8 cellular contexts compared by ENCODE assay signal in genomic region chr12:115451151-115451784, GRCh38.
DNase-seq lines count a peak whose midpoint lies in the region; ATAC-seq and TF ChIP-seq lines count a peak whose summit lies in the region.

No MANE protein-coding gene starts in this region.

- in situ Hi-C loops in IMR-90 (cut with MboI; ENCODE audit: low sequenced_read_pairs), result no loop called here

- no peaks in the 10 kb centered on the region for H4K20me1 ChIP-seq in IMR-90 (ENCODE audit: insufficient read depth, low read length)

- TF ChIP-seq CTCF in AG09309 (IDR thresholded peaks at IDR 0.05; ENCODE audit: control insufficient read depth, insufficient read depth, low read depth, low read length, missing control alignments), result no peak
- no peak for TF ChIP-seq CTCF in IMR-90 (conservative IDR thresholded peaks at IDR 0.05; ENCODE audit: low read depth, low read length)
- TF ChIP-seq CTCF in endothelial cell (IDR thresholded peaks at IDR 0.05; ENCODE audit: unreplicated experiment), result no peak
- TF ChIP-seq CTCF in nephron progenitor cell (IDR thresholded peaks at IDR 0.05), result no peak
- no peak for TF ChIP-seq CTCF in GM10248 (IDR thresholded peaks at IDR 0.05; ENCODE audit: control extremely low read depth, extremely low read depth, low read depth, missing control alignments)

- no peak overlapping the region for H4K5ac ChIP-seq in IMR-90 (ENCODE audit: low read depth, low read length)

- H3K4me3 ChIP-seq in AG09309 (ENCODE audit: control insufficient read depth, low read depth, low read length) (peak overlapping the region; percentile 14), IMR-90 (ENCODE audit: insufficient read depth, low read depth, low read length) (peak overlapping the region; percentile 30)

- H3K4me2 ChIP-seq in IMR-90 (ENCODE audit: low read depth, low read length), result peak overlapping the region; percentile 71

- no peak overlapping the region for H3K56ac ChIP-seq in IMR-90 (ENCODE audit: extremely low read depth, insufficient read depth, low read length)

- H3K9me3 Mint-ChIP-seq in endothelial cell (ENCODE audit: unreplicated experiment) (no peaks in the 10 kb centered on the region), nephron progenitor cell (no peaks in the 10 kb centered on the region)

- H3K4me1 Mint-ChIP-seq in endothelial cell (ENCODE audit: unreplicated experiment), result peaks cover 21% of the 10 kb centered on the region
- peaks cover 42% of the 10 kb centered on the region for H3K4me1 Mint-ChIP-seq in nephron progenitor cell

- 6% methylated on average over 2 of the region's 12 CpGs; no CpG with 5 or more reads in 1 of the 2 experiments for WGBS in IMR-90 (ENCODE audit: extremely low coverage in 2 of 2, insufficient read length in 1 of 2), 2 experiments

- BruUV-seq in IMR-90 (replicated peaks; lab: Mats Ljungman, UMichigan), result no TSS peak

- no peak overlapping the region for H3K27ac Mint-ChIP-seq in endothelial cell (ENCODE audit: unreplicated experiment)
- no peak overlapping the region for H3K27ac Mint-ChIP-seq in nephron progenitor cell

- TF ChIP-seq POLR2A in IMR-90 (IDR thresholded peaks at IDR 0.05; ENCODE audit: low read depth, low read length), result no peak

- H3K23ac ChIP-seq in IMR-90 (ENCODE audit: low read depth, low read length), result peak overlapping the region; percentile 52; the same call in 1 of the 2 replicates

- no peak overlapping the region; the same call in 1 of the 2 replicates for H3K4ac ChIP-seq in IMR-90 (ENCODE audit: low read depth, low read length)

- no peak for TF ChIP-seq RAD21 in IMR-90 (IDR thresholded peaks at IDR 0.05; ENCODE audit: low read length)

- H3K27me3 Mint-ChIP-seq in endothelial cell (ENCODE audit: unreplicated experiment) (peaks cover 8% of the 10 kb centered on the region), nephron progenitor cell (ENCODE audit: low read depth, poor library complexity) (peaks cover 39% of the 10 kb centered on the region)

- H3K18ac ChIP-seq in IMR-90 (ENCODE audit: low read depth, low read length), result no peak overlapping the region

- H3K36me3 Mint-ChIP-seq in endothelial cell (ENCODE audit: low read depth, unreplicated experiment) (no peaks in the 10 kb centered on the region), nephron progenitor cell (ENCODE audit: low read depth) (no peaks in the 10 kb centered on the region)

- no peak overlapping the region; the same call in 2 of the 3 replicates for H2BK15ac ChIP-seq in IMR-90 (ENCODE audit: low read depth, low read length)

- no peak overlapping the region for H3K27ac ChIP-seq in IMR-90 (ENCODE audit: insufficient read depth, low read length)

- POLR2A ChIA-PET in IMR-90 (lab: Charles Lee; ENCODE audit: unreplicated experiment) (no interaction called here), GM10248 (lab: Yijun Ruan, JAX) (no interaction called here)

- H2AK5ac ChIP-seq in IMR-90 (ENCODE audit: low read depth, low read length), result 0 out of 2 replicates have a peak overlapping the region, but pooled peaks have one; percentile 4

- peak overlapping the region; percentile 40 for H2BK120ac ChIP-seq in IMR-90 (ENCODE audit: low read depth, low read length)

- intact Hi-C loops in IMR-90 (cut with micrococcal nuclease), result no loop called here

- peak overlapping the region; percentile 86 for H2AFZ ChIP-seq in IMR-90 (replicated peaks; ENCODE audit: low read length, poor library complexity)

- no peak overlapping the region for H3K14ac ChIP-seq in IMR-90 (replicated peaks; ENCODE audit: low read depth, low read length)

- H3K9ac ChIP-seq in IMR-90 (ENCODE audit: low read depth, low read length), result no peak overlapping the region

- H2BK20ac ChIP-seq in IMR-90 (ENCODE audit: low read depth, low read length), result peak overlapping the region; percentile 20; the same call in 1 of the 2 replicates

- H3K9me3 ChIP-seq in IMR-90 (ENCODE audit: control insufficient read depth, insufficient read depth, low read length), result no peaks in the 10 kb centered on the region

- 0 out of 2 replicates have a peak overlapping the region, but pooled peaks have one; percentile 11 for H4K91ac ChIP-seq in IMR-90 (ENCODE audit: insufficient read depth, low read depth, low read length)

- H3K36me3 ChIP-seq in IMR-90 (ENCODE audit: control insufficient read depth, insufficient read depth, low read length), result no peaks in the 10 kb centered on the region

- H3K4me3 Mint-ChIP-seq in endothelial cell (ENCODE audit: unreplicated experiment), result peak overlapping the region; percentile 88
- H3K4me3 Mint-ChIP-seq in nephron progenitor cell, result peak overlapping the region; percentile 84

- no peak overlapping the region for H4K8ac ChIP-seq in IMR-90 (ENCODE audit: low read depth in 2 of 2, low read length in 2 of 2)

- ATAC-seq in IMR-90 (ENCODE audit: low read depth) (no peak), HG03025 (IDR thresholded peaks at IDR 0.05; ENCODE audit: low FRiP score, unreplicated experiment) (no peak)

- no peaks in the 10 kb centered on the region for H3K9me1 ChIP-seq in IMR-90 (ENCODE audit: insufficient read depth, low read length)

- DNase-seq in AG09309 (ENCODE audit: low read depth), result no peak
- no peak for DNase-seq in IMR-90
- DNase-seq in endothelial cell (ENCODE audit: low spot score), result no peak
- no peak for DNase-seq in nephron progenitor cell
- DNase-seq in amniotic stem cell (lab: John Stamatoyannopoulos, UW), result no peak
- DNase-seq in NCI-H1105 treated with DMSO at 0.1 percent for 48 hours (lab: John Stamatoyannopoulos, UW), result no peak
- DNase-seq in GM10248 (ENCODE audit: extremely low spot score), result no peak

- H2AK9ac ChIP-seq in IMR-90 (replicated peaks; ENCODE audit: low read depth, low read length, poor library complexity), result peak overlapping the region; percentile 34

- no peaks in the 10 kb centered on the region for H3K79me1 ChIP-seq in IMR-90 (ENCODE audit: low read depth in 1 of 2, low read length in 2 of 2)

- CTCF ChIA-PET in IMR-90 (lab: Yijun Ruan, JAX) (no interaction called here), GM10248 (lab: Yijun Ruan, JAX) (no interaction called here)

- H3K4me1 ChIP-seq in IMR-90 (ENCODE audit: control insufficient read depth, insufficient read depth, low read length), result no peaks in the 10 kb centered on the region

- H2BK5ac ChIP-seq in IMR-90 (ENCODE audit: low read depth, low read length, poor library complexity, severe bottlenecking), result no peak overlapping the region

- peaks cover 4% of the 10 kb centered on the region; the same call in 1 of the 2 replicates for H3K27me3 ChIP-seq in IMR-90 (ENCODE audit: control insufficient read depth, insufficient read depth, low read length)

- dilution Hi-C loops in IMR-90 (cut with HindIII; ENCODE audit: low sequenced_read_pairs, unreplicated experiment), result no loop called here

TF ChIP-seq in IMR-90, 13 proteins besides CTCF, POLR2A, EP300 and RAD21:
- TF ChIP-seq USF2 (IDR thresholded peaks at IDR 0.05; ENCODE audit: low read depth, low read length) (no peak), MAZ (IDR thresholded peaks at IDR 0.05; ENCODE audit: borderline replicate concordance, low read depth, low read length) (no peak), BHLHE40 (IDR thresholded peaks at IDR 0.05; ENCODE audit: low read depth, low read length) (no peak), RFX5 (IDR thresholded peaks at IDR 0.05; ENCODE audit: low read depth, low read length) (no peak), FOS (IDR thresholded peaks at IDR 0.05; ENCODE audit: low read depth, low read length) (no peak), ELK1 (IDR thresholded peaks at IDR 0.05; ENCODE audit: borderline replicate concordance, low read depth, low read length) (no peak), MXI1 (IDR thresholded peaks at IDR 0.05; ENCODE audit: borderline replicate concordance, low read depth, low read length) (no peak), NFE2L2 (IDR thresholded peaks at IDR 0.05; ENCODE audit: low read depth, low read length) (no peak), MAFK (IDR thresholded peaks at IDR 0.05; ENCODE audit: low read depth, low read length) (no peak), SMC3 (IDR thresholded peaks at IDR 0.05; ENCODE audit: low read depth, low read length) (no peak)
TF ChIP-seq in IMR-90: peak in this region for 0.
